Comparison of ENCODE assay signal across 17 cellular contexts in genomic region chr20:64225166-64225595, GRCh38.
"Had no signal": no experiment of that assay in that cellular context is flagged by ENCODE, and none has a peak within 500 bp of the region (broad histone marks: within the 10 kb centered on the region; RNA-seq: fewer than 3 reads in every experiment).

No MANE protein-coding gene starts in this region.

- H3K9ac ChIP-seq: SK-N-SH had no signal

- H3K36me3 ChIP-seq: pancreas, spleen, transverse colon had no signal

- H3K4me1 ChIP-seq: pancreas had no signal

- DNase-seq: activated B cell treated with CpG ODN at 0.5 μM for 24 hours; activated CD4-positive, alpha-beta T cell treated with anti-CD3 and anti-CD28 coated beads, Interleukin-2, amount 50 U/mL, for 1 hour; activated naive CD4-positive, alpha-beta T cell treated with anti-CD3 and anti-CD28 coated beads for 36 hours; activated T-cell treated with anti-CD3 and anti-CD28 coated beads for 4 hours; cerebellar nuclear complex; endodermal cell; erythroblast; immature natural killer cell; left colon; SK-N-SH; spleen; stimulated activated CD4-positive, alpha-beta T cell treated with anti-CD3 and anti-CD28 coated beads, Interleukin-1b, Interleukin-23, amount 100 ng/mL, for 48 hours; stimulated activated naive CD4-positive, alpha-beta T cell; transverse colon had no signal

- H3K4me3 Mint-ChIP-seq: activated B cell treated with CpG ODN at 0.5 μM for 24 hours; activated naive CD4-positive, alpha-beta T cell treated with anti-CD3 and anti-CD28 coated beads for 36 hours; activated T-helper 17 cell treated with anti-CD3 and anti-CD28 coated beads, Interleukin-2, amount 50 U/mL, for 72 hours; endodermal cell; immature natural killer cell; T-helper 1 cell treated with Interleukin-12 subunit alpha and Interleukin-12 subunit beta and Interleukin-4 antibody, amounts not matched to agents 30 μg/mL and 1 μg/mL, for 36 hours had no signal

- H3K27me3 ChIP-seq: pancreas, transverse colon had no signal

- ATAC-seq: left colon had no signal

- H3K27ac Mint-ChIP-seq: activated B cell treated with CpG ODN at 0.5 μM for 24 hours; activated naive CD4-positive, alpha-beta T cell treated with anti-CD3 and anti-CD28 coated beads for 36 hours; endodermal cell; immature natural killer cell; T-helper 1 cell treated with Interleukin-12 subunit alpha and Interleukin-12 subunit beta and Interleukin-4 antibody, amounts not matched to agents 30 μg/mL and 1 μg/mL, for 36 hours had no signal

- H3K36me3 Mint-ChIP-seq: immature natural killer cell had no signal

- H3K9me3 ChIP-seq: pancreas, SK-N-SH, spleen, transverse colon had no signal

- H3K27ac ChIP-seq: spleen, transverse colon had no signal

- FAIRE-seq: pancreas had no signal

- H3K4me1 Mint-ChIP-seq: activated B cell treated with CpG ODN at 0.5 μM for 24 hours had no signal

- H3K27me3 Mint-ChIP-seq: activated T-helper 17 cell treated with anti-CD3 and anti-CD28 coated beads, Interleukin-2, amount 50 U/mL, for 72 hours had no signal

- H3K9me3 Mint-ChIP-seq: activated B cell treated with CpG ODN at 0.5 μM for 24 hours; activated naive CD4-positive, alpha-beta T cell treated with anti-CD3 and anti-CD28 coated beads for 36 hours; activated T-helper 17 cell treated with anti-CD3 and anti-CD28 coated beads, Interleukin-2, amount 50 U/mL, for 72 hours; endodermal cell; immature natural killer cell; T-helper 1 cell treated with Interleukin-12 subunit alpha and Interleukin-12 subunit beta and Interleukin-4 antibody, amounts not matched to agents 30 μg/mL and 1 μg/mL, for 36 hours had no signal

- H3K4me3 ChIP-seq: pancreas, spleen, transverse colon had no signal
